In the genomic region with DNA sequence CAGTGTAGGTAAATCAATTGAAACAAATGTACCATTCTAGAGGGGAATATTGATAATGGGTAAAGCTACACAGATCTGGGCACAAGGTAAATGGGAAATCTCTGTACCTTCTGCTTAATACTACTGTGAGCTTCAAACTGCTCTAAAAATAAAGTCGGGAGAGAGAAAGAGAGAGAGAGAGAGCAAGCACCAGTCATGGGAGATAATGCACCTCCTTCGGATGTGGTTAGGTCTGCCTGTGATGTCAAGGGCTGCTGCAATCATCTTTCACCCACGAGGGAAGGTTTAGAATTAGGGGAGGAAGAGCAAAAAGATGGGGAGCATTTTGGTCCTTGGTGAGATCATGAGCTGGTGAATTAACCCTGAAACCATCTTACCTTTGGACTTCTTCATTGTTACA, we compare ENCODE assay signal across 18 cellular contexts.
"Had no signal": no experiment of that assay in that cellular context is flagged by ENCODE, and none has a peak within 500 bp of the region (broad histone marks: within the 10 kb centered on the region; RNA-seq: fewer than 3 reads in every experiment).

No MANE protein-coding gene starts in this region.

- H3K27ac ChIP-seq: esophagus muscularis mucosa, left ventricle myocardium inferior, transverse colon had no signal

- H3K27me3 ChIP-seq: esophagus muscularis mucosa, transverse colon had no signal

- H3K9me3 ChIP-seq: esophagus muscularis mucosa, left ventricle myocardium inferior, transverse colon had no signal

- DNase-seq: activated CD4-positive, alpha-beta memory T cell treated with anti-CD3 and anti-CD28 coated beads, Interleukin-2, amount 10 ng/mL, durations not matched to agents 7 days and 5 days; activated CD4-positive, alpha-beta T cell treated with anti-CD3 and anti-CD28 coated beads for 1 hour; activated CD4-positive, alpha-beta T cell treated with anti-CD3 and anti-CD28 coated beads, Interleukin-2, amount 10 ng/mL, durations not matched to agents 7 days and 5 days; activated naive CD4-positive, alpha-beta T cell; activated T-cell treated with anti-CD3 and anti-CD28 coated beads, Interleukin-2, amount 50 U/mL, for 48 hours; anterior cingulate cortex; foreskin melanocyte; islet precursor cell; left ventricle myocardium inferior; mucosa of descending colon; right cardiac atrium; stimulated activated CD4-positive, alpha-beta T cell treated with anti-CD3 and anti-CD28 coated beads, Interleukin-2, amount 100 ng/mL, for 48 hours; stimulated activated naive CD4-positive, alpha-beta T cell treated with Interleukin-2 at 50 U/mL for 16 hours; T-helper 17 cell; T1000; transverse colon had no signal

- H3K4me1 ChIP-seq: left ventricle myocardium inferior, transverse colon had no signal

- H3K36me3 ChIP-seq: esophagus muscularis mucosa, left ventricle myocardium inferior, transverse colon had no signal

- H3K4me3 ChIP-seq: esophagus muscularis mucosa, left ventricle myocardium inferior, lung, mucosa of descending colon, transverse colon had no signal
